10 cellular contexts compared by ENCODE assay signal in genomic region chr10:78248651-78249464, GRCh38.
DNase-seq lines count a peak whose midpoint lies in the region; ATAC-seq lines count a peak whose summit lies in the region.
"Had no signal": no experiment of that assay in that cellular context is flagged by ENCODE, and none has a peak within 500 bp of the region (broad histone marks: within the 10 kb centered on the region; RNA-seq: fewer than 3 reads in every experiment).

No MANE protein-coding gene starts in this region.

- H3K27me3 Mint-ChIP-seq in activated naive CD8-positive, alpha-beta T cell treated with anti-CD3 and anti-CD28 coated beads, Interleukin-2, amount 10 ng/mL, durations not matched to agents 7 days and 5 days, result peaks cover 17% of the 10 kb centered on the region
- peaks cover 16% of the 10 kb centered on the region for H3K27me3 Mint-ChIP-seq in activated naive CD8-positive, alpha-beta T cell treated with anti-CD3 and anti-CD28 coated beads for 36 hours

- no peak for DNase-seq in activated naive CD8-positive, alpha-beta T cell treated with anti-CD3 and anti-CD28 coated beads, Interleukin-2, amount 10 ng/mL, durations not matched to agents 7 days and 5 days
- no peak for DNase-seq in activated naive CD8-positive, alpha-beta T cell treated with anti-CD3 and anti-CD28 coated beads for 36 hours
- DNase-seq in dedifferentiated amniotic fluid mesenchymal stem cell (ENCODE audit: extremely low spot score) (peak; percentile 37), myocyte (ENCODE audit: low read depth) (peak; percentile 80), aorta (peak in 1 of 2 donors; percentile 73), SHP77 (lab: John Stamatoyannopoulos, UW) (no peak)
- no peak for DNase-seq in NK-92 treated with Interleukin-12 subunit alpha and Interleukin-12 subunit beta, amount 100 ng/mL, for 24 hours (lab: John Stamatoyannopoulos, UW)
- DNase-seq: activated CD4-positive, CD25-positive, alpha-beta regulatory T cell had no signal

- H3K9me3 ChIP-seq in aorta (ENCODE audit: control insufficient read depth, low read length), result no peaks in the 10 kb centered on the region

- H3K4me3 Mint-ChIP-seq in activated naive CD8-positive, alpha-beta T cell treated with anti-CD3 and anti-CD28 coated beads, Interleukin-2, amount 10 ng/mL, durations not matched to agents 7 days and 5 days, result peak overlapping the region; percentile 33
- H3K4me3 Mint-ChIP-seq in activated naive CD8-positive, alpha-beta T cell treated with anti-CD3 and anti-CD28 coated beads for 36 hours, result no peak overlapping the region
- H3K4me3 Mint-ChIP-seq: activated naive CD8-positive, alpha-beta T cell had no signal

- ATAC-seq in activated naive CD8-positive, alpha-beta T cell treated with anti-CD3 and anti-CD28 coated beads, Interleukin-2, amount 10 ng/mL, durations not matched to agents 7 days and 5 days (ENCODE audit: low read depth), result no peak
- peak; percentile 67 for ATAC-seq in aorta (ENCODE audit: low FRiP score)
- ATAC-seq in GM18867 (IDR thresholded peaks at IDR 0.05; ENCODE audit: unreplicated experiment), result no peak

- peak overlapping the region in 1 of 2 donors; percentile 65 for H3K27ac ChIP-seq in aorta (ENCODE audit: low read depth in 1 of 2, low read length in 2 of 2)

- H3K36me3 ChIP-seq in aorta (ENCODE audit: control insufficient read depth in 1 of 2, insufficient read depth in 2 of 2, low read length in 1 of 2), result no peaks in the 10 kb centered on the region

- WGBS in aorta, 2 donors, result 37 to 42% methylated on average over 22 of the region's 22 CpGs

- H3K27me3 ChIP-seq in aorta (ENCODE audit: control insufficient read depth in 1 of 2, insufficient read depth in 2 of 2, low read length in 1 of 2), result no peaks in the 10 kb centered on the region

- no peaks in the 10 kb centered on the region for H3K4me1 ChIP-seq in aorta (ENCODE audit: control insufficient read depth in 1 of 2, insufficient read depth in 2 of 2, low read length in 2 of 2)

- POLR2A ChIA-PET in activated naive CD8-positive, alpha-beta T cell treated with anti-CD3 and anti-CD28 coated beads, Interleukin-2, amount 10 ng/mL, durations not matched to agents 7 days and 5 days (lab: Charles Lee), result interaction anchor here (0.5 kb wide), 1 partner anchor 164 kb away, joined by 3 read pairs; no protein-coding TSS in a partner anchor

- no peak overlapping the region for H3K27ac Mint-ChIP-seq in activated naive CD8-positive, alpha-beta T cell treated with anti-CD3 and anti-CD28 coated beads, Interleukin-2, amount 10 ng/mL, durations not matched to agents 7 days and 5 days
- H3K27ac Mint-ChIP-seq in activated naive CD8-positive, alpha-beta T cell treated with anti-CD3 and anti-CD28 coated beads for 36 hours, result no peak overlapping the region
- H3K27ac Mint-ChIP-seq: activated naive CD8-positive, alpha-beta T cell had no signal

- intact Hi-C loops in aorta (cut with DNase I), result no loop called here

- H3K4me1 Mint-ChIP-seq in activated naive CD8-positive, alpha-beta T cell treated with anti-CD3 and anti-CD28 coated beads, Interleukin-2, amount 10 ng/mL, durations not matched to agents 7 days and 5 days, result peaks cover 34% of the 10 kb centered on the region
- H3K4me1 Mint-ChIP-seq in activated naive CD8-positive, alpha-beta T cell treated with anti-CD3 and anti-CD28 coated beads for 36 hours, result peaks cover 7% of the 10 kb centered on the region

- H3K9me3 Mint-ChIP-seq in activated naive CD8-positive, alpha-beta T cell treated with anti-CD3 and anti-CD28 coated beads, Interleukin-2, amount 10 ng/mL, durations not matched to agents 7 days and 5 days, result peaks cover 10% of the 10 kb centered on the region
- H3K9me3 Mint-ChIP-seq in activated naive CD8-positive, alpha-beta T cell treated with anti-CD3 and anti-CD28 coated beads for 36 hours, result peaks cover 2% of the 10 kb centered on the region

- peaks cover 4% of the 10 kb centered on the region for H3K36me3 Mint-ChIP-seq in activated naive CD8-positive, alpha-beta T cell treated with anti-CD3 and anti-CD28 coated beads, Interleukin-2, amount 10 ng/mL, durations not matched to agents 7 days and 5 days
- H3K36me3 Mint-ChIP-seq in activated naive CD8-positive, alpha-beta T cell treated with anti-CD3 and anti-CD28 coated beads for 36 hours, result peaks cover 4% of the 10 kb centered on the region
- H3K36me3 Mint-ChIP-seq: activated naive CD8-positive, alpha-beta T cell had no signal

- no peak overlapping the region for H3K4me3 ChIP-seq in aorta (ENCODE audit: low read length in 2 of 2)

Comparison
In these comparisons a context has a peak if more than half of its experiments do, and no peak if none do; other contexts are left out.
1. DNase-seq: peak in dedifferentiated amniotic fluid mesenchymal stem cell (single experiment) and myocyte (single experiment); none in activated naive CD8-positive, alpha-beta T cell treated with anti-CD3 and anti-CD28 coated beads, Interleukin-2, amount 10 ng/mL, durations not matched to agents 7 days and 5 days (single experiment), activated naive CD8-positive, alpha-beta T cell treated with anti-CD3 and anti-CD28 coated beads for 36 hours (single experiment), SHP77 (0 of 2) and NK-92 treated with Interleukin-12 subunit alpha and Interleukin-12 subunit beta, amount 100 ng/mL, for 24 hours (single experiment).